2 cellular contexts compared by ENCODE assay signal in the genomic region with DNA sequence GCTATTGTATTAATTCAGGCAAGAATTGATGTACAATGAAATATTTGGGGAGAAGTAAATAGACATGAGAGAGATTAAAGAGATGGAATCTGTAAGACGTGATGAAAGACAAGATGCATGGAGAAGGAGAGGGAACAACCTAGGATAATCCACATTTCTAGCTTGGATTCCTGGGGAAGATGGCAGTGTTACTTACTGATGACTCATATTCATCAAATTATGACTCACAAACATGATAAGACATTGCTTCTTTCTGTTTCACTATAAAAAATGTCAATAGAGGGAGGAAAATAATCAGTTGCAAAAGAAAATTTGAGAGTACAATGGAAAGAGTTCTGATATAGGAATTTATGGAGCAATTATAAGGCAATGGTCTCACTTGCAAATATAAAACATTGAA.
A peak's percentile ranks its signal among the peaks of the same experiment; 100 is the strongest.
TF ChIP-seq lines count a peak whose summit lies in the region.

No MANE protein-coding gene starts in this region.

TF ChIP-seq in IMR-90, 13 proteins besides CTCF, POLR2A, EP300 and RAD21:
- TF ChIP-seq FOS (IDR thresholded peaks at IDR 0.05; ENCODE audit: low read depth, low read length) (peak; percentile 79; the same call in 1 of the 2 replicates), CHD1 (IDR thresholded peaks at IDR 0.05; ENCODE audit: low read depth, low read length) (no peak)

TF ChIP-seq in GM12878, 131 proteins besides CTCF, POLR2A, EP300 and RAD21:
- no peak for TF ChIP-seq TARDBP (IDR thresholded peaks at IDR 0.05; ENCODE audit: borderline replicate concordance)
- no peak for TF ChIP-seq RAD51 (IDR thresholded peaks at IDR 0.05)
- no peak for TF ChIP-seq BACH1 (IDR thresholded peaks at IDR 0.05; ENCODE audit: borderline replicate concordance)
- TF ChIP-seq ZNF274 (IDR thresholded peaks at IDR 0.05; ENCODE audit: insufficient read depth, insufficient read length), result no peak
- TF ChIP-seq NFIC (IDR thresholded peaks at IDR 0.05; ENCODE audit: low read depth, low read length), result no peak
- TF ChIP-seq EZH2 (IDR thresholded peaks at IDR 0.05; ENCODE audit: borderline replicate concordance, control insufficient read depth, low read depth, low read length), result no peak
- TF ChIP-seq CREM (IDR thresholded peaks at IDR 0.05; ENCODE audit: low read depth), result 0 out of 2 replicates have a peak, but pooled peaks have one; percentile 11
- TF ChIP-seq, protein P1, sequence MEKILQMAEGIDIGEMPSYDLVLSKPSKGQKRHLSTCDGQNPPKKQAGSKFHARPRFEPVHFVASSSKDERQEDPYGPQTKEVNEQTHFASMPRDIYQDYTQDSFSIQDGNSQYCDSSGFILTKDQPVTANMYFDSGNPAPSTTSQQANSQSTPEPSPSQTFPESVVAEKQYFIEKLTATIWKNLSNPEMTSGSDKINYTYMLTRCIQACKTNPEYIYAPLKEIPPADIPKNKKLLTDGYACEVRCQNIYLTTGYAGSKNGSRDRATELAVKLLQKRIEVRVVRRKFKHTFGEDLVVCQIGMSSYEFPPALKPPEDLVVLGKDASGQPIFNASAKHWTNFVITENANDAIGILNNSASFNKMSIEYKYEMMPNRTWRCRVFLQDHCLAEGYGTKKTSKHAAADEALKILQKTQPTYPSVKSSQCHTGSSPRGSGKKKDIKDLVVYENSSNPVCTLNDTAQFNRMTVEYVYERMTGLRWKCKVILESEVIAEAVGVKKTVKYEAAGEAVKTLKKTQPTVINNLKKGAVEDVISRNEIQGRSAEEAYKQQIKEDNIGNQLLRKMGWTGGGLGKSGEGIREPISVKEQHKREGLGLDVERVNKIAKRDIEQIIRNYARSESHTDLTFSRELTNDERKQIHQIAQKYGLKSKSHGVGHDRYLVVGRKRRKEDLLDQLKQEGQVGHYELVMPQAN (conservative IDR thresholded peaks at IDR 0.05), result no peak
- 0 out of 4 replicates have a peak, but pooled peaks of 1 of the 2 experiments have one; percentile 27 for TF ChIP-seq IKZF2 (IDR thresholded peaks at IDR 0.05)
- TF ChIP-seq, protein P2, sequence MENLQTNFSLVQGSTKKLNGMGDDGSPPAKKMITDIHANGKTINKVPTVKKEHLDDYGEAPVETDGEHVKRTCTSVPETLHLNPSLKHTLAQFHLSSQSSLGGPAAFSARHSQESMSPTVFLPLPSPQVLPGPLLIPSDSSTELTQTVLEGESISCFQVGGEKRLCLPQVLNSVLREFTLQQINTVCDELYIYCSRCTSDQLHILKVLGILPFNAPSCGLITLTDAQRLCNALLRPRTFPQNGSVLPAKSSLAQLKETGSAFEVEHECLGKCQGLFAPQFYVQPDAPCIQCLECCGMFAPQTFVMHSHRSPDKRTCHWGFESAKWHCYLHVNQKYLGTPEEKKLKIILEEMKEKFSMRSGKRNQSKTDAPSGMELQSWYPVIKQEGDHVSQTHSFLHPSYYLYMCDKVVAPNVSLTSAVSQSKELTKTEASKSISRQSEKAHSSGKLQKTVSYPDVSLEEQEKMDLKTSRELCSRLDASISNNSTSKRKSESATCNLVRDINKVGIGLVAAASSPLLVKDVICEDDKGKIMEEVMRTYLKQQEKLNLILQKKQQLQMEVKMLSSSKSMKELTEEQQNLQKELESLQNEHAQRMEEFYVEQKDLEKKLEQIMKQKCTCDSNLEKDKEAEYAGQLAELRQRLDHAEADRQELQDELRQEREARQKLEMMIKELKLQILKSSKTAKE (IDR thresholded peaks at IDR 0.05; ENCODE audit: low read depth, poor library complexity, severe bottlenecking), result no peak
- no peak for TF ChIP-seq ATF7 (IDR thresholded peaks at IDR 0.05; ENCODE audit: low read depth)
- TF ChIP-seq STAT1 (conservative IDR thresholded peaks at IDR 0.05), result no peak
- TF ChIP-seq, protein P3, sequence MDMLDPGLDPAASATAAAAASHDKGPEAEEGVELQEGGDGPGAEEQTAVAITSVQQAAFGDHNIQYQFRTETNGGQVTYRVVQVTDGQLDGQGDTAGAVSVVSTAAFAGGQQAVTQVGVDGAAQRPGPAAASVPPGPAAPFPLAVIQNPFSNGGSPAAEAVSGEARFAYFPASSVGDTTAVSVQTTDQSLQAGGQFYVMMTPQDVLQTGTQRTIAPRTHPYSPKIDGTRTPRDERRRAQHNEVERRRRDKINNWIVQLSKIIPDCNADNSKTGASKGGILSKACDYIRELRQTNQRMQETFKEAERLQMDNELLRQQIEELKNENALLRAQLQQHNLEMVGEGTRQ (IDR thresholded peaks at IDR 0.05; ENCODE audit: borderline replicate concordance, low read depth, low read length), result no peak
- TF ChIP-seq JUNB (IDR thresholded peaks at IDR 0.05), result peak; percentile 93
- TF ChIP-seq IRF4 (IDR thresholded peaks at IDR 0.05; ENCODE audit: low read depth, low read length), result peak; percentile 46; the same call in 1 of the 2 replicates
- TF ChIP-seq NR2C1 (IDR thresholded peaks at IDR 0.05), result no peak
- no peak for TF ChIP-seq BHLHE40 (IDR thresholded peaks at IDR 0.05; ENCODE audit: borderline replicate concordance in 1 of 2, low read depth in 2 of 2, low read length in 1 of 2)
- TF ChIP-seq, protein P4, sequence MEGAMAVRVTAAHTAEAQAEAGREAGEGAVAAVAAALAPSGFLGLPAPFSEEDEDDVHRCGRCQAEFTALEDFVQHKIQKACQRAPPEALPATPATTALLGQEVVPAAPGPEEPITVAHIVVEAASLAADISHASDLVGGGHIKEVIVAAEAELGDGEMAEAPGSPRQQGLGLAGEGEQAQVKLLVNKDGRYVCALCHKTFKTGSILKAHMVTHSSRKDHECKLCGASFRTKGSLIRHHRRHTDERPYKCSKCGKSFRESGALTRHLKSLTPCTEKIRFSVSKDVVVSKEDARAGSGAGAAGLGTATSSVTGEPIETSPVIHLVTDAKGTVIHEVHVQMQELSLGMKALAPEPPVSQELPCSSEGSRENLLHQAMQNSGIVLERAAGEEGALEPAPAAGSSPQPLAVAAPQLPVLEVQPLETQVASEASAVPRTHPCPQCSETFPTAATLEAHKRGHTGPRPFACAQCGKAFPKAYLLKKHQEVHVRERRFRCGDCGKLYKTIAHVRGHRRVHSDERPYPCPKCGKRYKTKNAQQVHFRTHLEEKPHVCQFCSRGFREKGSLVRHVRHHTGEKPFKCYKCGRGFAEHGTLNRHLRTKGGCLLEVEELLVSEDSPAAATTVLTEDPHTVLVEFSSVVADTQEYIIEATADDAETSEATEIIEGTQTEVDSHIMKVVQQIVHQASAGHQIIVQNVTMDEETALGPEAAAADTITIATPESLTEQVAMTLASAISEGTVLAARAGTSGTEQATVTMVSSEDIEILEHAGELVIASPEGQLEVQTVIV (IDR thresholded peaks at IDR 0.05; ENCODE audit: borderline replicate concordance, partially characterized antibody), result no peak
